ENCODE assay signal across 9 cellular contexts in genomic region chr19:40055049-40055448, GRCh38. TPM values are rescaled to one million over a fixed set of nuclear protein-coding genes. Genes with fewer than 3 reads are reported as not detected.
DNase-seq lines count a peak whose midpoint lies in the region; ATAC-seq and TF ChIP-seq lines count a peak whose summit lies in the region.
"Had no signal": no experiment of that assay in that cellular context is flagged by ENCODE, and none has a peak within 500 bp of the region (broad histone marks: within the 10 kb centered on the region; RNA-seq: fewer than 3 reads in every experiment).

No MANE protein-coding gene starts in this region.

- H3K9me3 ChIP-seq in GM23248 (ENCODE audit: low read depth) (no peaks in the 10 kb centered on the region), skeletal muscle satellite cell (replicated peaks; ENCODE audit: low read length) (peaks cover 3% of the 10 kb centered on the region)

- H3K4me3 ChIP-seq in GM23248 (peak overlapping the region; percentile 99), skeletal muscle satellite cell (ENCODE audit: low read length) (peak overlapping the region; percentile 77)

- in situ Hi-C loops in GM23248 (cut with MboI): no loop called here

- peak; percentile 54 for ATAC-seq in left ventricle myocardium superior
- no peak for ATAC-seq in sciatic nerve
- no peak for ATAC-seq in HG03354 (IDR thresholded peaks at IDR 0.05; ENCODE audit: poor library complexity, severe bottlenecking, unreplicated experiment)

- H4K20me1 ChIP-seq in GM23248 (ENCODE audit: insufficient read depth): no peaks in the 10 kb centered on the region

- no peaks in the 10 kb centered on the region for H3F3A ChIP-seq in GM23248 (ENCODE audit: insufficient read depth)

- H3K4me2 ChIP-seq in GM23248 (ENCODE audit: unreplicated experiment) (peak overlapping the region; percentile 88), skeletal muscle satellite cell (ENCODE audit: low read length) (peak overlapping the region; percentile 87)

- intact Hi-C loops in left ventricle myocardium superior (cut with micrococcal nuclease) (no loop called here), sciatic nerve (cut with DNase I) (no loop called here)

- H3K9ac ChIP-seq in GM23248 (peak overlapping the region; percentile 80), skeletal muscle satellite cell (ENCODE audit: low read depth, low read length) (peak overlapping the region; percentile 69)

- WGBS in GM23248 (ENCODE audit: low coverage in 1 of 2, low lambda C conversion rate in 2 of 2, missing lambda C conversion rate in 2 of 2), 2 experiments: 53 to 54% methylated on average over 10 of the region's 10 CpGs

- H3K36me3 ChIP-seq in GM23248 (ENCODE audit: low read depth) (no peaks in the 10 kb centered on the region), skeletal muscle satellite cell (ENCODE audit: insufficient read depth, low read length) (no peaks in the 10 kb centered on the region)

- TF ChIP-seq CTCF in VCaP (conservative IDR thresholded peaks at IDR 0.05): no peak

- peaks cover 14% of the 10 kb centered on the region for H3K4me1 ChIP-seq in GM23248 (ENCODE audit: insufficient read depth)
- H3K4me1 ChIP-seq in skeletal muscle satellite cell (ENCODE audit: control insufficient read depth, insufficient read depth, low read length): peaks cover 5% of the 10 kb centered on the region

- H3K27ac ChIP-seq in GM23248: no peak overlapping the region
- H3K27ac ChIP-seq in VCaP: peak overlapping the region; percentile 67

- no peak for DNase-seq in GM23248
- no peak for DNase-seq in left ventricle myocardium superior
- DNase-seq in sciatic nerve (ENCODE audit: low spot score): no peak
- DNase-seq in stimulated activated naive CD4-positive, alpha-beta T cell (lab: John Stamatoyannopoulos, UW): no peak
- no peak for DNase-seq in RPMI8226
- DNase-seq: midbrain had no signal

- no peaks in the 10 kb centered on the region; the same call in 1 of the 2 replicates for H3K9me2 ChIP-seq in GM23248 (ENCODE audit: insufficient read depth)

- H3K79me2 ChIP-seq in GM23248 (ENCODE audit: insufficient read depth): peaks cover 65% of the 10 kb centered on the region

- no peaks in the 10 kb centered on the region for H3K27me3 ChIP-seq in GM23248 (replicated peaks; ENCODE audit: insufficient read depth)
- no peaks in the 10 kb centered on the region for H3K27me3 ChIP-seq in skeletal muscle satellite cell (ENCODE audit: control insufficient read depth, insufficient read depth, low read length)

- H2AFZ ChIP-seq in GM23248: peak overlapping the region; percentile 99

RNA-seq across cellular contexts. Expression of gene ZNF780B, which starts 1.0 kb away (rescaled TPM):
- 5.1 and 12.0 TPM in 2 replicates for total RNA-seq in GM23248 (2014; rRNA removed; shearing (Covaris generic))
- 2.9 and 3.3 TPM in 2 replicates for polyA plus RNA-seq in GM23248 (2016; fragmentation: Nextera tagmentation; extraction: Ambion mirVana)
- total RNA-seq in left ventricle myocardium superior: 29.4 TPM
- total RNA-seq in skeletal muscle satellite cell (2012; rRNA removed): 18.3 and 22.3 TPM in 2 replicates
- total RNA-seq in sciatic nerve: 29.6 TPM

RNA-seq across cellular contexts. Expression of gene ZNF780A, which starts 35.7 kb away (rescaled TPM):
- 6.1 and 7.2 TPM in 2 replicates for total RNA-seq in GM23248 (2014; rRNA removed; shearing (Covaris generic))
- polyA plus RNA-seq in GM23248 (2016; fragmentation: Nextera tagmentation; extraction: Ambion mirVana): 3.6 and 3.9 TPM in 2 replicates
- 9.6 TPM for total RNA-seq in left ventricle myocardium superior
- 14.0 and 15.5 TPM in 2 replicates for total RNA-seq in skeletal muscle satellite cell (2012; rRNA removed)
- total RNA-seq in sciatic nerve: 21.7 TPM

RNA-seq across cellular contexts. Expression of gene ZNF546, which starts 58.2 kb away (rescaled TPM):
- total RNA-seq in GM23248 (2014; rRNA removed; shearing (Covaris generic)): 1.4 and 6.1 TPM in 2 replicates
- polyA plus RNA-seq in GM23248 (2016; fragmentation: Nextera tagmentation; extraction: Ambion mirVana): 1.2 and 2.1 TPM in 2 replicates
- 6.9 TPM for total RNA-seq in left ventricle myocardium superior
- 2.0 and 3.0 TPM in 2 replicates for total RNA-seq in skeletal muscle satellite cell (2012; rRNA removed)
- 14.3 TPM for total RNA-seq in sciatic nerve
